ENCODE assay signal across 8 cellular contexts in the genomic region with DNA sequence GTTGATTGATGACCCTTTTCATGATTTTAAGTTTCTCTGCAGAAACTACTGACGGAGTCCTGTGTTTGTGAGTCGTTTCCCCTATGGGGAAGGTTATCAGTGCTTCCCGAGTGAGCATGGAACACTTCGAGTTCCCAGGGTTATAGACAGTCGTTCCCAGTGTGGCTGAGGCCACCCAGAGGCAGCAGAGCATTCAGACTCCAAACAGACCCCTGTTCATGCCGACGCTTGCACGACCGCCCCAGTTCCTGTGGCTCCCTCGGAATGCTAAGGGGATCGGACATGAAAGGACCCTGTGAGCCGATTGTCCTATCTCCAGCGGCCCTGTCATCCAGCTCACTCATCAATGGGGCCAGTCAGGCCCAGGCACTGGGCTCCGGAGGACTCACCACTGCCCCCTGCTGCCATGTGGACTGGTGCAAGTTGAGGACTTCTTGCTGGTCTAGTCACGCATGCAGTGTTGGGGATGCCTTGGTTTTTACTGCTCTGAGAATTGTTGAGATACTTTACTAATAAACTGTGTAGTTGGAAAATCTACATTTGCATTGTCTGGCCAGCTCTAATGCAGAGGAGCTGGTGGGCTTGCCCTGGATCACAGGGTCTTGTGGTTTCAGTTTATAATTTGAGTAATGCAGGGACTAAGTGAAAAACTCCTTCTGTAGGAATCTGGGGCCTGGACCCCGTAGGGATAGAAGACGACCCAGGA. TPM values are rescaled to one million over a fixed set of nuclear protein-coding genes. Genes with fewer than 3 reads are reported as not detected.
A peak's percentile ranks its signal among the peaks of the same experiment; 100 is the strongest.
DNase-seq lines count a peak whose midpoint lies in the region; ATAC-seq and TF ChIP-seq lines count a peak whose summit lies in the region.

No MANE protein-coding gene starts in this region.

- H3K27me3 Mint-ChIP-seq in CD4-positive, alpha-beta memory T cell, result no peaks in the 10 kb centered on the region

- peaks cover 12 to 35% (median 24%) of the 10 kb centered on the region in 4 donors for H3K4me1 Mint-ChIP-seq in CD4-positive, alpha-beta memory T cell

- H3K9me2 ChIP-seq in HCT116 (ENCODE audit: insufficient read depth), result no peaks in the 10 kb centered on the region

- H3K4me3 ChIP-seq in CD4-positive, alpha-beta memory T cell (ENCODE audit: low read length in 2 of 2), result no peak overlapping the region
- no peak overlapping the region for H3K4me3 ChIP-seq in HCT116 (replicated peaks in 1 of 2; ENCODE audit: low read depth in 1 of 2, low read length in 2 of 2)
- H3K4me3 ChIP-seq in upper lobe of left lung, result no peak overlapping the region

- H3K27ac Mint-ChIP-seq in CD4-positive, alpha-beta memory T cell, result peak overlapping the region; percentile 64 to 87 (median 79)
- peak overlapping the region in 1 of 2 donors; percentile 12 for H3K27ac Mint-ChIP-seq in activated naive CD4-positive, alpha-beta T cell treated with anti-CD3 and anti-CD28 coated beads, Interleukin-2, amount 50 U/mL, for 72 hours

- H3K27ac ChIP-seq in CD4-positive, alpha-beta memory T cell (ENCODE audit: low read depth, low read length), result no peak overlapping the region
- peak overlapping the region; percentile 96; the same call in 1 of the 2 replicates for H3K27ac ChIP-seq in HCT116 (ENCODE audit: low read depth, low read length)
- peak overlapping the region in 1 of 4 donors; percentile 4 for H3K27ac ChIP-seq in upper lobe of left lung

- no peak for TF ChIP-seq POLR2A in HCT116 (IDR thresholded peaks at IDR 0.05; ENCODE audit: borderline replicate concordance, extremely low read depth, insufficient read depth, insufficient read length)
- no peak for TF ChIP-seq POLR2A in upper lobe of left lung (IDR thresholded peaks at IDR 0.05)

- H3K36me3 ChIP-seq in CD4-positive, alpha-beta memory T cell (ENCODE audit: insufficient read depth, low read length), result peaks cover 37% of the 10 kb centered on the region
- H3K36me3 ChIP-seq in HCT116 (ENCODE audit: control insufficient read depth in 1 of 2, insufficient read depth in 2 of 2, low read length in 2 of 2) (peaks cover 16 to 27% of the 10 kb centered on the region in 2 experiments), upper lobe of left lung (peaks cover 8 to 62% (median 45%) of the 10 kb centered on the region in 4 donors)

- no peak for TF ChIP-seq EP300 in upper lobe of left lung (IDR thresholded peaks at IDR 0.05)

- no peak overlapping the region for H2AFZ ChIP-seq in HCT116 (ENCODE audit: low read depth, low read length, poor library complexity, severe bottlenecking)

- peaks cover 27% of the 10 kb centered on the region for H3K79me2 ChIP-seq in HCT116 (ENCODE audit: insufficient read depth, low read length)

- H3K4me2 ChIP-seq in HCT116 (ENCODE audit: low read length), result peak overlapping the region; percentile 22

- peaks cover 11% of the 10 kb centered on the region; the same call in 1 of the 2 replicates for H4K20me1 ChIP-seq in HCT116 (ENCODE audit: insufficient read depth)

- POLR2A ChIA-PET in CD4-positive, alpha-beta memory T cell (lab: Charles Lee; ENCODE audit: partially characterized antibody), result interaction anchor here (0.6 to 1.6 kb wide), 8 partner anchors 9 to 317 kb away, joined by 3 to 5 read pairs (median 4); no protein-coding TSS in a partner anchor
- POLR2A ChIA-PET in HCT116 (lab: Charles Lee), result no interaction called here

- BruUV-seq in HCT116 (replicated peaks; lab: Mats Ljungman, UMichigan), result no TSS peak

- ATAC-seq in HCT116 (peak; percentile 65), SK-N-SH treated with all-trans-retinoic acid at 6 μM for 48 hours (peak; percentile 69), Right ventricle myocardium inferior (no peak), upper lobe of left lung (ENCODE audit: low FRiP score in 2 of 2) (peak; percentile 34 to 53), HG02763 (IDR thresholded peaks at IDR 0.05; ENCODE audit: unreplicated experiment) (no peak)
- peak; percentile 41 to 59 for ATAC-seq in activated naive CD4-positive, alpha-beta T cell treated with anti-CD3 and anti-CD28 coated beads, Interleukin-2, amount 50 U/mL, for 72 hours

- H3K36me3 Mint-ChIP-seq in CD4-positive, alpha-beta memory T cell, result peaks cover 15 to 42% of the 10 kb centered on the region in 2 donors
- H3K36me3 Mint-ChIP-seq in activated naive CD4-positive, alpha-beta T cell treated with anti-CD3 and anti-CD28 coated beads, Interleukin-2, amount 50 U/mL, for 72 hours, result peaks cover 19% of the 10 kb centered on the region in 2 donors

- H3K9me3 Mint-ChIP-seq in CD4-positive, alpha-beta memory T cell, result peaks cover 0 to 5% (median 0%) of the 10 kb centered on the region in 8 donors
- H3K9me3 Mint-ChIP-seq in activated naive CD4-positive, alpha-beta T cell treated with anti-CD3 and anti-CD28 coated beads, Interleukin-2, amount 50 U/mL, for 72 hours, result no peaks in the 10 kb centered on the region

- no peaks in the 10 kb centered on the region for H3K27me3 ChIP-seq in CD4-positive, alpha-beta memory T cell (ENCODE audit: insufficient read depth, low read length)
- H3K27me3 ChIP-seq in HCT116 (ENCODE audit: insufficient read depth, low read length) (no peaks in the 10 kb centered on the region), upper lobe of left lung (no peaks in the 10 kb centered on the region)

- peak overlapping the region; percentile 1 to 72 (median 60) for H3K4me3 Mint-ChIP-seq in CD4-positive, alpha-beta memory T cell

- CTCF ChIA-PET in CD4-positive, alpha-beta memory T cell (lab: Charles Lee; ENCODE audit: partially characterized antibody), result interaction anchor here (0.5 to 2.2 kb wide), 19 partner anchors 8 to 269 kb away, joined by 3 to 12 read pairs (median 4); no protein-coding TSS in a partner anchor
- CTCF ChIA-PET in HCT116 (lab: Charles Lee), result interaction anchor here (0.6 to 2.2 kb wide), 6 partner anchors 9 to 310 kb away, joined by 3 to 11 read pairs (median 3); no protein-coding TSS in a partner anchor

- peak overlapping the region; percentile 3; the same call in 1 of the 2 replicates for H3K9ac ChIP-seq in HCT116 (ENCODE audit: low read length)

- no peak for TF ChIP-seq RAD21 in HCT116 (IDR thresholded peaks at IDR 0.05; ENCODE audit: low read depth)

- peaks cover 26% of the 10 kb centered on the region for H3K4me1 ChIP-seq in CD4-positive, alpha-beta memory T cell (ENCODE audit: insufficient read depth, low read length)
- H3K4me1 ChIP-seq in HCT116 (ENCODE audit: control insufficient read depth in 1 of 2, insufficient read depth in 2 of 2, low read length in 2 of 2), result peaks cover 20 to 36% of the 10 kb centered on the region in 2 experiments
- H3K4me1 ChIP-seq in upper lobe of left lung, result peaks cover 15 to 37% (median 25%) of the 10 kb centered on the region in 4 donors

- H3K9me3 ChIP-seq in CD4-positive, alpha-beta memory T cell (ENCODE audit: control insufficient read depth in 1 of 2, low read length in 2 of 2), result no peaks in the 10 kb centered on the region
- H3K9me3 ChIP-seq in HCT116 (ENCODE audit: control insufficient read depth in 1 of 2, insufficient read depth in 1 of 2, low read depth in 1 of 2, low read length in 2 of 2) (no peaks in the 10 kb centered on the region), upper lobe of left lung (no peaks in the 10 kb centered on the region)

- RAD21 ChIA-PET in HCT116 (lab: Charles Lee; ENCODE audit: low non-redundant PET in 1 of 2, low total read pairs in 2 of 2, uncharacterized antibody in 2 of 2, unreplicated experiment in 2 of 2), result interaction anchor here in 1 of 2 experiments (0.6 kb wide), 1 partner anchor 261 kb away, joined by 4 read pairs; no protein-coding TSS in a partner anchor

- TF ChIP-seq CTCF in HCT116 (IDR thresholded peaks at IDR 0.05 in 2 of 3, conservative IDR thresholded peaks at IDR 0.05 in 1 of 3; ENCODE audit: borderline replicate concordance in 1 of 3, insufficient read depth in 1 of 3, low read depth in 2 of 3, low read length in 2 of 3) (peak in 2 of 3 experiments; percentile 95 to 99; a peak in 4 of 6 replicates), upper lobe of left lung (IDR thresholded peaks at IDR 0.05) (peak; percentile 61 to 76 (median 72))

- 46 to 50% methylated on average over 1 to 9 of the region's 17 CpGs for WGBS in upper lobe of left lung, 2 donors

- peak; percentile 70 to 82 (median 73) for DNase-seq in CD4-positive, alpha-beta memory T cell
- DNase-seq in HCT116 (ENCODE audit: low read depth, low spot score), result peak; percentile 77
- peak; percentile 77 to 93 for DNase-seq in activated naive CD4-positive, alpha-beta T cell treated with anti-CD3 and anti-CD28 coated beads, Interleukin-2, amount 50 U/mL, for 72 hours (ENCODE audit: low spot score in 2 of 2)
- peak; percentile 89 for DNase-seq in Right ventricle myocardium inferior (ENCODE audit: missing footprints)
- DNase-seq in posterior cingulate gyrus, result peak; percentile 85 to 99 (median 96)
- peak in 1 of 2 donors; percentile 77 for DNase-seq in upper lobe of left lung

- intact Hi-C loops in CD4-positive, alpha-beta memory T cell (cut with micrococcal nuclease), result loop anchor here (1.0 to 5.0 kb wide), 2 partner anchors 224 to 240 kb away; no protein-coding TSS in a partner anchor
- intact Hi-C loops in HCT116 (cut with micrococcal nuclease), result loop anchor here (1.0 to 5.0 kb wide), 4 partner anchors 50 to 317 kb away; partner anchors contain the start of genes ANKRD11 and SPG7
- intact Hi-C loops in Right ventricle myocardium inferior (cut with DNase I), result loop anchor here (5.0 kb wide), 1 partner anchor 50 kb away; the partner anchor contains the start of gene SPG7
- intact Hi-C loops in posterior cingulate gyrus (cut with DNase I), result loop anchor here (2.0 to 5.0 kb wide), 3 partner anchors 50 to 225 kb away; partner anchors contain the start of genes ANKRD11 and SPG7

RNA-seq across cellular contexts. Expression of gene RPL13, which starts 3.1 kb away (rescaled TPM):
- total RNA-seq in CD4-positive, alpha-beta memory T cell, result 1,000 to 10,000 TPM; 4,825 to 5,043 TPM
- 1,000 to 10,000 TPM; 4,119 to 5,642 TPM for polyA plus RNA-seq in CD4-positive, alpha-beta memory T cell
- total RNA-seq in HCT116 (2021; ENCODE audit: unreplicated experiment) (4,404 TPM), Right ventricle myocardium inferior (1,162 TPM), upper lobe of left lung (1,000 to 10,000 TPM; 1,332 to 3,837 (median 2,323) TPM)
- 9,099 and 10,215 TPM in 2 replicates for polyA plus RNA-seq in HCT116 (2012)
- 1,000 to 10,000 TPM; 2,832 to 2,975 TPM for total RNA-seq in activated naive CD4-positive, alpha-beta T cell treated with anti-CD3 and anti-CD28 coated beads, Interleukin-2, amount 50 U/mL, for 72 hours

RNA-seq across cellular contexts. Expression of gene CPNE7, which starts 18.2 kb away (rescaled TPM):
- 1 to 10 TPM; 4.0 to 7.3 TPM for total RNA-seq in CD4-positive, alpha-beta memory T cell
- polyA plus RNA-seq in CD4-positive, alpha-beta memory T cell, result 1 to 10 TPM; 2.3 to 5.7 TPM
- total RNA-seq in HCT116 (2021; ENCODE audit: unreplicated experiment) (201 TPM), Right ventricle myocardium inferior (not detected), upper lobe of left lung (10 to 100 TPM in 1 of 6 donors, 1 to 10 TPM in 3, not detected in 2; 1.4 to 14.7 (median 3.6) TPM)
- 136 and 148 TPM in 2 replicates for polyA plus RNA-seq in HCT116 (2012)
- 10 to 100 TPM in 1 of 2 donors, 1 to 10 TPM in 1; 2.8 to 28.2 TPM for total RNA-seq in activated naive CD4-positive, alpha-beta T cell treated with anti-CD3 and anti-CD28 coated beads, Interleukin-2, amount 50 U/mL, for 72 hours

RNA-seq across cellular contexts. Expression of gene SPG7, which starts 49.2 kb away (rescaled TPM):
- 100 to 1,000 TPM; 157 to 160 TPM for total RNA-seq in CD4-positive, alpha-beta memory T cell
- 10 to 100 TPM; 46.4 to 48.5 TPM for polyA plus RNA-seq in CD4-positive, alpha-beta memory T cell
- total RNA-seq in HCT116 (2021; ENCODE audit: unreplicated experiment) (116 TPM), Right ventricle myocardium inferior (96.1 TPM), upper lobe of left lung (100 to 1,000 TPM in 4 of 6 donors, 10 to 100 TPM in 2; 72.6 to 419 (median 111) TPM)
- polyA plus RNA-seq in HCT116 (2012), result 79.4 and 81.2 TPM in 2 replicates
- 100 to 1,000 TPM in 1 of 2 donors, 10 to 100 TPM in 1; 97.7 to 114 TPM for total RNA-seq in activated naive CD4-positive, alpha-beta T cell treated with anti-CD3 and anti-CD28 coated beads, Interleukin-2, amount 50 U/mL, for 72 hours

RNA-seq across cellular contexts. Expression of gene DPEP1, which starts 56.1 kb away (rescaled TPM):
- total RNA-seq in CD4-positive, alpha-beta memory T cell, result not detected
- polyA plus RNA-seq in CD4-positive, alpha-beta memory T cell, result not detected
- total RNA-seq in HCT116 (2021; ENCODE audit: unreplicated experiment), result 1.1 TPM
- 0.73 and 1.1 TPM in 2 replicates for polyA plus RNA-seq in HCT116 (2012)
- not detected for total RNA-seq in activated naive CD4-positive, alpha-beta T cell treated with anti-CD3 and anti-CD28 coated beads, Interleukin-2, amount 50 U/mL, for 72 hours
- total RNA-seq in Right ventricle myocardium inferior, result not detected
- total RNA-seq in upper lobe of left lung, result 1 to 10 TPM in 3 of 6 donors, not detected in 3; 1.2 to 2.7 (median 1.5) TPM

Comparison
In these comparisons a context has a peak if more than half of its experiments do, and no peak if none do; other contexts are left out.
1. ATAC-seq: peak in HCT116 (single experiment), SK-N-SH treated with all-trans-retinoic acid at 6 μM for 48 hours (single experiment), activated naive CD4-positive, alpha-beta T cell treated with anti-CD3 and anti-CD28 coated beads, Interleukin-2, amount 50 U/mL, for 72 hours (2 of 2) and upper lobe of left lung (2 of 2); none in Right ventricle myocardium inferior (single experiment) and HG02763 (single experiment).